ENCODE assay signal across 2 cellular contexts in genomic region chr10:104139221-104139620, GRCh38.
TF ChIP-seq lines count a peak whose summit lies in the region.

No MANE protein-coding gene starts in this region.

TF ChIP-seq in SK-N-SH, 30 proteins besides CTCF, POLR2A, EP300 and RAD21 (continued from another document):
- no peak for TF ChIP-seq ZBTB33 (IDR thresholded peaks at IDR 0.05; ENCODE audit: borderline replicate concordance, low read depth)
- TF ChIP-seq FOXJ3 (CRISPR knock-in tag; IDR thresholded peaks at IDR 0.05), result no peak
- TF ChIP-seq GATA2 (CRISPR knock-in tag; IDR thresholded peaks at IDR 0.05), result no peak
- TF ChIP-seq, protein P1, sequence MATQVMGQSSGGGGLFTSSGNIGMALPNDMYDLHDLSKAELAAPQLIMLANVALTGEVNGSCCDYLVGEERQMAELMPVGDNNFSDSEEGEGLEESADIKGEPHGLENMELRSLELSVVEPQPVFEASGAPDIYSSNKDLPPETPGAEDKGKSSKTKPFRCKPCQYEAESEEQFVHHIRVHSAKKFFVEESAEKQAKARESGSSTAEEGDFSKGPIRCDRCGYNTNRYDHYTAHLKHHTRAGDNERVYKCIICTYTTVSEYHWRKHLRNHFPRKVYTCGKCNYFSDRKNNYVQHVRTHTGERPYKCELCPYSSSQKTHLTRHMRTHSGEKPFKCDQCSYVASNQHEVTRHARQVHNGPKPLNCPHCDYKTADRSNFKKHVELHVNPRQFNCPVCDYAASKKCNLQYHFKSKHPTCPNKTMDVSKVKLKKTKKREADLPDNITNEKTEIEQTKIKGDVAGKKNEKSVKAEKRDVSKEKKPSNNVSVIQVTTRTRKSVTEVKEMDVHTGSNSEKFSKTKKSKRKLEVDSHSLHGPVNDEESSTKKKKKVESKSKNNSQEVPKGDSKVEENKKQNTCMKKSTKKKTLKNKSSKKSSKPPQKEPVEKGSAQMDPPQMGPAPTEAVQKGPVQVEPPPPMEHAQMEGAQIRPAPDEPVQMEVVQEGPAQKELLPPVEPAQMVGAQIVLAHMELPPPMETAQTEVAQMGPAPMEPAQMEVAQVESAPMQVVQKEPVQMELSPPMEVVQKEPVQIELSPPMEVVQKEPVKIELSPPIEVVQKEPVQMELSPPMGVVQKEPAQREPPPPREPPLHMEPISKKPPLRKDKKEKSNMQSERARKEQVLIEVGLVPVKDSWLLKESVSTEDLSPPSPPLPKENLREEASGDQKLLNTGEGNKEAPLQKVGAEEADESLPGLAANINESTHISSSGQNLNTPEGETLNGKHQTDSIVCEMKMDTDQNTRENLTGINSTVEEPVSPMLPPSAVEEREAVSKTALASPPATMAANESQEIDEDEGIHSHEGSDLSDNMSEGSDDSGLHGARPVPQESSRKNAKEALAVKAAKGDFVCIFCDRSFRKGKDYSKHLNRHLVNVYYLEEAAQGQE (IDR thresholded peaks at IDR 0.05; ENCODE audit: low read depth, low read length), result no peak
- TF ChIP-seq YY1 (IDR thresholded peaks at IDR 0.05; ENCODE audit: low read depth), result no peak
- no peak for TF ChIP-seq MAX (IDR thresholded peaks at IDR 0.05; ENCODE audit: low read depth)
TF ChIP-seq in SK-N-SH: peak in this region for 0.

TF ChIP-seq in SK-N-SH treated with all-trans-retinoic acid at 6 μM for 48 hours, 23 proteins besides CTCF, POLR2A, EP300 and RAD21 (continued from another document):
- TF ChIP-seq OSR1 (CRISPR knock-in tag; IDR thresholded peaks at IDR 0.05), result no peak
- TF ChIP-seq, protein P2, sequence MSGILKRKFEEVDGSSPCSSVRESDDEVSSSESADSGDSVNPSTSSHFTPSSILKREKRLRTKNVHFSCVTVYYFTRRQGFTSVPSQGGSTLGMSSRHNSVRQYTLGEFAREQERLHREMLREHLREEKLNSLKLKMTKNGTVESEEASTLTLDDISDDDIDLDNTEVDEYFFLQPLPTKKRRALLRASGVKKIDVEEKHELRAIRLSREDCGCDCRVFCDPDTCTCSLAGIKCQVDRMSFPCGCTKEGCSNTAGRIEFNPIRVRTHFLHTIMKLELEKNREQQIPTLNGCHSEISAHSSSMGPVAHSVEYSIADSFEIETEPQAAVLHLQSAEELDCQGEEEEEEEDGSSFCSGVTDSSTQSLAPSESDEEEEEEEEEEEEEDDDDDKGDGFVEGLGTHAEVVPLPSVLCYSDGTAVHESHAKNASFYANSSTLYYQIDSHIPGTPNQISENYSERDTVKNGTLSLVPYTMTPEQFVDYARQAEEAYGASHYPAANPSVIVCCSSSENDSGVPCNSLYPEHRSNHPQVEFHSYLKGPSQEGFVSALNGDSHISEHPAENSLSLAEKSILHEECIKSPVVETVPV (CRISPR knock-in tag; IDR thresholded peaks at IDR 0.05), result no peak
- no peak for TF ChIP-seq ZNF8 (CRISPR knock-in tag; IDR thresholded peaks at IDR 0.05)
- TF ChIP-seq SNAI2 (CRISPR knock-in tag; IDR thresholded peaks at IDR 0.05), result no peak
- no peak for TF ChIP-seq RARB (CRISPR knock-in tag; IDR thresholded peaks at IDR 0.05)
